ENCODE assay signal across 23 cellular contexts in the genomic region with DNA sequence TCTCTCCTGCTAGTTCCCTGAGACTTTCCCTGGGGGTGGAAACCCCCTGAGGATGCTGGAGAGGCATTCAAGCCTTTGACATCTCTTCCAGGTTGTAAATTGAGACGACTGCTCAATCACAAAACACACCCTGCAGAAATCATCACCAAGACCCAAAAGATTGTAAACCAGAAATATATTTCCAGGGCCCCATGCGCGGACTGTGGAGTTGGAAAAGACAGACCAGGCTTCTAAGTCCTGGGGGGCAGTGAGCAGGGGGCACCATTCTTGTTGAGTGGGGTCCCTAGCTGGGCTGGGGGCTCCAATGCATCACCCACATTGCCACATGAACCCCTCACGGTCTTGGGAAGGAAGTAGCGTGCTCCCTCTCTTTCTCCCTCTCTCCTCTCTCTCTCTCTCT.
DNase-seq lines count a peak whose midpoint lies in the region; ATAC-seq and TF ChIP-seq lines count a peak whose summit lies in the region.
"Had no signal": no experiment of that assay in that cellular context is flagged by ENCODE, and none has a peak within 500 bp of the region (broad histone marks: within the 10 kb centered on the region; RNA-seq: fewer than 3 reads in every experiment).

No MANE protein-coding gene starts in this region.

- H3K4me1 ChIP-seq in osteoblast (ENCODE audit: insufficient read depth, low read length), result no peaks in the 10 kb centered on the region
- no peaks in the 10 kb centered on the region for H3K4me1 ChIP-seq in testis

- H3K27ac ChIP-seq in osteoblast (ENCODE audit: low read depth, low read length) (no peak overlapping the region), testis (no peak overlapping the region)
- H3K27ac ChIP-seq: 22Rv1, C4-2B, RWPE1 had no signal

- H3K36me3 ChIP-seq in osteoblast (ENCODE audit: insufficient read depth, low read length), result no peaks in the 10 kb centered on the region
- H3K36me3 ChIP-seq in testis (ENCODE audit: low read depth, missing control alignments), result no peaks in the 10 kb centered on the region
- H3K36me3 ChIP-seq: MG63 had no signal

- TF ChIP-seq CTCF in osteoblast (IDR thresholded peaks at IDR 0.05; ENCODE audit: extremely low read depth, low read depth, low read length), result no peak
- no peak for TF ChIP-seq CTCF in testis (IDR thresholded peaks at IDR 0.05)

- 63 to 84% methylated on average over 5 of the region's 5 CpGs for WGBS in testis, 2 donors

- H3K9me3 ChIP-seq in osteoblast (ENCODE audit: low read depth, low read length) (no peaks in the 10 kb centered on the region), testis (no peaks in the 10 kb centered on the region)
- H3K9me3 ChIP-seq: MG63 had no signal

- H2AFZ ChIP-seq in osteoblast (ENCODE audit: low read length), result no peak overlapping the region

- peak; percentile 21 for DNase-seq in activated CD8-positive, alpha-beta memory T cell treated with anti-CD3 and anti-CD28 coated beads for 24 hours
- no peak for DNase-seq in activated CD8-positive, alpha-beta memory T cell treated with anti-CD3 and anti-CD28 coated beads, Interleukin-2, amount 50 U/mL, for 48 hours
- DNase-seq in effector memory CD8-positive, alpha-beta T cell, result no peak
- DNase-seq in osteoblast (ENCODE audit: insufficient read length, low spot score, missing footprints) (peak; percentile 45), testis (peak; percentile 5), hepatic stellate cell (ENCODE audit: low spot score) (no peak)
- DNase-seq in central memory CD4-positive, alpha-beta T cell, result no peak
- DNase-seq: Calu3, DMS79 treated with DMSO at 0.1 percent for 48 hours, IMR-90, KG1, MG63, NCI-H1105 treated with DMSO at 0.1 percent for 48 hours, NCI-H1930, NCI-H446, NCI-H526 treated with DMSO at 0.1 percent for 48 hours, SHP77 had no signal

- no peaks in the 10 kb centered on the region for H4K20me1 ChIP-seq in osteoblast (ENCODE audit: insufficient read depth, low read length)

- peaks cover 12% of the 10 kb centered on the region for H3K36me3 Mint-ChIP-seq in effector memory CD8-positive, alpha-beta T cell (ENCODE audit: insufficient read depth)

- H3K4me3 Mint-ChIP-seq in effector memory CD8-positive, alpha-beta T cell, result no peak overlapping the region
- H3K4me3 Mint-ChIP-seq: B cell had no signal

- ATAC-seq in effector memory CD8-positive, alpha-beta T cell (replicated peaks), result no peak
- no peak for ATAC-seq in HG02623 (IDR thresholded peaks at IDR 0.05; ENCODE audit: unreplicated experiment)
- ATAC-seq: Panc1 had no signal

- H3K4me2 ChIP-seq in osteoblast (ENCODE audit: insufficient read depth, low read length), result no peak overlapping the region

- H3K27me3 ChIP-seq in osteoblast (ENCODE audit: insufficient read depth, low read length) (no peaks in the 10 kb centered on the region), testis (no peaks in the 10 kb centered on the region)
- H3K27me3 ChIP-seq: MG63 had no signal

- H3K27me3 Mint-ChIP-seq in effector memory CD8-positive, alpha-beta T cell, result no peaks in the 10 kb centered on the region

- peaks cover 0 to 1% of the 10 kb centered on the region in 2 donors for H3K4me1 Mint-ChIP-seq in effector memory CD8-positive, alpha-beta T cell (ENCODE audit: low read depth in 2 of 2)
- H3K4me1 Mint-ChIP-seq: B cell had no signal

- H3K9me3 Mint-ChIP-seq in effector memory CD8-positive, alpha-beta T cell, result no peaks in the 10 kb centered on the region

- intact Hi-C loops in testis (cut with DNase I; ENCODE audit: low total_unique reads), result no loop called here

- peak overlapping the region; percentile 45 to 51 for H3K27ac Mint-ChIP-seq in effector memory CD8-positive, alpha-beta T cell
- H3K27ac Mint-ChIP-seq: B cell had no signal

- H3K4me3 ChIP-seq in osteoblast (ENCODE audit: insufficient read depth, low read length), result no peak overlapping the region
- H3K4me3 ChIP-seq in testis, result no peak overlapping the region
- H3K4me3 ChIP-seq: MG63 had no signal

- TF ChIP-seq POLR2A in testis (IDR thresholded peaks at IDR 0.05), result no peak

- no peaks in the 10 kb centered on the region for H3K79me2 ChIP-seq in osteoblast (ENCODE audit: insufficient read depth, low read length)

Comparison
In these comparisons a context has a peak if more than half of its experiments do, and no peak if none do; other contexts are left out.
1. DNase-seq: peak in activated CD8-positive, alpha-beta memory T cell treated with anti-CD3 and anti-CD28 coated beads for 24 hours (single experiment), osteoblast (single experiment) and testis (single experiment); none in activated CD8-positive, alpha-beta memory T cell treated with anti-CD3 and anti-CD28 coated beads, Interleukin-2, amount 50 U/mL, for 48 hours (single experiment), effector memory CD8-positive, alpha-beta T cell (0 of 3), hepatic stellate cell (single experiment) and central memory CD4-positive, alpha-beta T cell (single experiment).